ENCODE assay signal across 8 cellular contexts in the genomic region with DNA sequence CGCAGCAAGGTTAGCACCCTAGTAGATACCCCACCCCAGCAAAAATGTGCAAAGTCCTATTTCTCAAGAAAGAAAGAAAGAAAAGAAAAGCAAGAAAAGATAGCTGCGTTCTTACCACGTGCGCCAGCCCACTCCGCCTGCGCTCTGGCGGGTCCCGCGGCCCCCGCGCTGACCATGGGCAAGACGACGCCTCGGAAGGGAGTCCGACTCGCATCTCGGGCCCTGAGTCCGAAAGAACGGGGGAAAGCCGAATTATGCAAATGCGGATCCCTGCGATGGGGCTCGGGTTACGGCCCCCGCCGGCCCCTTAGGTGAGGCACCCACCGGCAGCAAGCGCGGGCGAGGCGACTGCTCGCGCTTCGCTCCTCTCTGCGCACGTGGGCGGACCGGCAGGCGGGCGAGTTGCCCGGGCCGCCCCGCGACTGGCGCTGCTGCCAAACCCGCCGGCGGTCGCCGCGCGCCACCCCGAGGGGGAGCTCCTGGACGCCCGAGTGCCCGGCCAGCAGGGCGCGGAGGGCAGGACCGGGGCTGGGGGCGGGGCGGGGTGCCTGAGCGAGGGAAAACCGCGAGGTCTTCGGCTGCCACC. TPM values are rescaled to one million over a fixed set of nuclear protein-coding genes. Genes with fewer than 3 reads are reported as not detected.
DNase-seq lines count a peak whose midpoint lies in the region; ATAC-seq and TF ChIP-seq lines count a peak whose summit lies in the region.

No MANE protein-coding gene starts in this region.

- H3K9me3 ChIP-seq in T-helper 17 cell (ENCODE audit: control insufficient read depth, low read length, poor library complexity, severe bottlenecking): no peaks in the 10 kb centered on the region

- no peaks in the 10 kb centered on the region for H3K9me3 Mint-ChIP-seq in chondrocyte (ENCODE audit: low read depth)
- H3K9me3 Mint-ChIP-seq in mesothelial cell of epicardium: no peaks in the 10 kb centered on the region

- H3K27me3 Mint-ChIP-seq in T-helper 17 cell (peaks cover 50% of the 10 kb centered on the region), chondrocyte (ENCODE audit: low read depth) (no peaks in the 10 kb centered on the region), mesothelial cell of epicardium (ENCODE audit: low read depth) (peaks cover 90% of the 10 kb centered on the region)

- DNase-seq in T-helper 17 cell (peak in 2 of 3 donors; percentile 17 to 34), chondrocyte (ENCODE audit: low spot score) (peak; percentile 77), mesothelial cell of epicardium (ENCODE audit: low spot score in 2 of 2, unreplicated experiment in 2 of 2) (peak in 1 of 2 experiments; percentile 42), NCI-H187 (lab: John Stamatoyannopoulos, UW) (no peak)
- DNase-seq in stimulated activated naive CD4-positive, alpha-beta T cell (lab: John Stamatoyannopoulos, UW): peak in 4 of 6 experiments; percentile 34 to 62 (median 42)

- peaks cover 33% of the 10 kb centered on the region for H3K4me1 Mint-ChIP-seq in T-helper 17 cell
- peaks cover 39% of the 10 kb centered on the region for H3K4me1 Mint-ChIP-seq in chondrocyte (ENCODE audit: low read depth)
- H3K4me1 Mint-ChIP-seq in mesothelial cell of epicardium: peaks cover 33% of the 10 kb centered on the region

- TF ChIP-seq CTCF in GM12872 (IDR thresholded peaks at IDR 0.05; ENCODE audit: insufficient read depth, low read depth, low read length): peak; percentile 18; the same call in 1 of the 3 replicates
- peak; percentile 29 for TF ChIP-seq CTCF in chondrocyte (IDR thresholded peaks at IDR 0.05)
- TF ChIP-seq CTCF in mesothelial cell of epicardium (IDR thresholded peaks at IDR 0.05; ENCODE audit: unreplicated experiment): no peak

- H3K27ac Mint-ChIP-seq in T-helper 17 cell: peak overlapping the region; percentile 94
- no peak overlapping the region for H3K27ac Mint-ChIP-seq in chondrocyte (ENCODE audit: unreplicated experiment)
- no peak overlapping the region for H3K27ac Mint-ChIP-seq in mesothelial cell of epicardium

- no peak for ATAC-seq in T-helper 17 cell
- ATAC-seq in GM18868 (IDR thresholded peaks at IDR 0.05; ENCODE audit: unreplicated experiment): no peak
- ATAC-seq in GM21786 (IDR thresholded peaks at IDR 0.05; ENCODE audit: unreplicated experiment): no peak

- H3K4me3 Mint-ChIP-seq in T-helper 17 cell: peak overlapping the region; percentile 99
- peak overlapping the region; percentile 96 for H3K4me3 Mint-ChIP-seq in chondrocyte (ENCODE audit: unreplicated experiment)
- peak overlapping the region; percentile 85 for H3K4me3 Mint-ChIP-seq in mesothelial cell of epicardium

- H3K36me3 Mint-ChIP-seq in T-helper 17 cell (ENCODE audit: low read depth) (peaks cover 4% of the 10 kb centered on the region), chondrocyte (ENCODE audit: low read depth) (peaks cover 4% of the 10 kb centered on the region), mesothelial cell of epicardium (no peaks in the 10 kb centered on the region)

RNA-seq across cellular contexts. Expression of gene EGR2, which starts 2.4 kb away (rescaled TPM):
- total RNA-seq in T-helper 17 cell: 1 to 10 TPM; 3.1 to 4.8 TPM
- 11.7 to 17.8 TPM (median 11.9 TPM) in 3 replicates for total RNA-seq in chondrocyte
- total RNA-seq in mesothelial cell of epicardium: 16.9 to 21.9 TPM (median 20.0 TPM) in 3 replicates

RNA-seq across cellular contexts. Expression of gene ADO, which starts 14.0 kb away (rescaled TPM):
- total RNA-seq in T-helper 17 cell: 10 to 100 TPM in 1 of 2 donors, 1 to 10 TPM in 1; 10.0 to 11.2 TPM
- total RNA-seq in chondrocyte: 27.8 to 35.8 TPM (median 29.1 TPM) in 3 replicates
- 20.1 to 21.0 TPM (median 20.3 TPM) in 3 replicates for total RNA-seq in mesothelial cell of epicardium

Comparison
In these comparisons a context has a peak if more than half of its experiments do, and no peak if none do; other contexts are left out.
1. DNase-seq: peak in T-helper 17 cell (2 of 3), chondrocyte (single experiment) and stimulated activated naive CD4-positive, alpha-beta T cell (4 of 6); none in NCI-H187 (0 of 2).
2. Peak in every context shown above with its lines, with median percentiles within 50 percentile points of each other: H3K4me3 Mint-ChIP-seq.